ENCODE assay signal across 17 cellular contexts in the genomic region with DNA sequence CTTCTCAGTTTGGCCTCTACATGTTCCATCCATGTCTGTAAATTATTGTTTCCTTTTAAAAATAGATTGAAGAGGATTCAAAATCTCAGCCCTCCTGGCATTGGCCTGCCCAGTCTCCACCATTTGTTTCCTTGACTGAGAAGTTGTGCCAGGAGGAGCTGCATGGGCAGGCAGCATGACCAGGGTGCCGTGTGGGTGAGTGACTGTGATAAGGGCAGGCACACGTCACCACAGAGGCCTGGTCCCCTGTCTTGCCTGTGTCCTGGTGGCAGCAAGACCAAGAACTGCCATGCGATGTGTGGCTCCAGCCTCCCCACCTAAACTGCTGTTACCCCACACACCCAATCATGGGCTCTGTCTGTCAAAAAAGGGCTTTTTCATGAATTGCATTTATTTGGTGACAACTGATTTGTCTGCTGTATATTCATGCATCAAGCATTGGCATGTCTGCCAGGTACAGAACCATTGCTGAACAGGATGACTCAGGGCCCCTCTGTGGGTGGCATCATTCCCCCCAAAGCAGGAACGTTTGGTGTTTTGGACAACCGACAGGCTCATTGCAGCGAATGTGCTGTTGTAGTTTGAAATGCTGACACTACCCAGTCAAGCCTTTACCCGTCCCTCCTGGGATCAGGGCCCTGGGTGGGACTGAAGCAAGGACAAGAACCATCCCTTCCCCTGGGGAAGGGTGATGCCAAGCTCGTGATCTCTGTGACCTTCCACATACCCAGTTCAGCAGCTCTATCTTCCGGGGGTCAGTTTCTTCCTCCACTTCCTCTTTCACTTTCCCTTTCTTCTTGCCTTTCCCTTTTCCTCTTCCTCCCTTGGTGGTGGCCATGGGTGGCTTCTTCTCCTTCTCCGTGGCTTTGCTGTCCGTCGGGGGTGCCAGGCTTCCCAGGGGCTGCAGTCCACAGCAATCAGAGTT. TPM values are rescaled to one million over a fixed set of nuclear protein-coding genes. Genes with fewer than 3 reads are reported as not detected.
A peak's percentile ranks its signal among the peaks of the same experiment; 100 is the strongest.
DNase-seq lines count a peak whose midpoint lies in the region; ATAC-seq and TF ChIP-seq lines count a peak whose summit lies in the region.
"Had no signal": no experiment of that assay in that cellular context is flagged by ENCODE, and none has a peak within 500 bp of the region (broad histone marks: within the 10 kb centered on the region; RNA-seq: fewer than 3 reads in every experiment).

No MANE protein-coding gene starts in this region.

- no peaks in the 10 kb centered on the region for H3K79me2 ChIP-seq in hepatocyte

- DNase-seq in Right ventricle myocardium superior (no peak), left ventricle myocardium inferior (no peak), SJSA1 (ENCODE audit: low read depth in 1 of 2, low spot score in 2 of 2) (peak; percentile 47 to 57), kidney tubule cell (ENCODE audit: low spot score) (peak; percentile 9), upper lobe of right lung (no peak), DMS53 treated with DMSO at 0.1 percent for 48 hours (lab: John Stamatoyannopoulos, UW; ENCODE audit: unreplicated experiment) (no peak), hepatocyte (ENCODE audit: low spot score) (no peak), NCI-H2196 treated with DMSO at 0.1 percent for 48 hours (lab: John Stamatoyannopoulos, UW; ENCODE audit: unreplicated experiment) (no peak)
- DNase-seq: ACHN; activated T-cell treated with anti-CD3 and anti-CD28 coated beads, Interleukin-2, amount 50 U/mL, for 4 hours; amniotic stem cell; cortex of kidney; NCI-H187 treated with DMSO at 0.1 percent for 48 hours; NCI-H748 treated with DMSO at 0.1 percent for 48 hours; stimulated activated CD4-positive, alpha-beta T cell treated with anti-CD3 and anti-CD28 coated beads, Interleukin-15, amount 100 ng/mL, for 24 hours; SW 1271; trophoblast cell had no signal

- H3K4me1 ChIP-seq in left ventricle myocardium inferior: no peaks in the 10 kb centered on the region
- peaks cover 10% of the 10 kb centered on the region for H3K4me1 ChIP-seq in SJSA1 (replicated peaks)
- no peaks in the 10 kb centered on the region for H3K4me1 ChIP-seq in upper lobe of right lung
- H3K4me1 ChIP-seq in hepatocyte (ENCODE audit: insufficient read depth): no peaks in the 10 kb centered on the region

- H3K27ac ChIP-seq in left ventricle myocardium inferior (replicated peaks): no peak overlapping the region
- H3K27ac ChIP-seq in SJSA1: peak overlapping the region; percentile 66
- H3K27ac ChIP-seq in upper lobe of right lung: no peak overlapping the region
- no peak overlapping the region for H3K27ac ChIP-seq in hepatocyte

- 83% methylated on average over 12 of the region's 12 CpGs for WGBS in hepatocyte (ENCODE audit: low lambda C conversion rate, missing lambda C conversion rate)

- H3K27me3 ChIP-seq in left ventricle myocardium inferior (ENCODE audit: low read depth) (no peaks in the 10 kb centered on the region), SJSA1 (replicated peaks) (no peaks in the 10 kb centered on the region), upper lobe of right lung (no peaks in the 10 kb centered on the region), hepatocyte (no peaks in the 10 kb centered on the region)

- intact Hi-C loops in Right ventricle myocardium superior (cut with DNase I) (no loop called here), left ventricle myocardium inferior (cut with micrococcal nuclease) (no loop called here), upper lobe of right lung (cut with DNase I) (no loop called here)

- H4K20me1 ChIP-seq in hepatocyte (ENCODE audit: insufficient read depth, poor library complexity, severe bottlenecking): no peaks in the 10 kb centered on the region

- ATAC-seq in Right ventricle myocardium superior (ENCODE audit: poor library complexity) (peak; percentile 43), upper lobe of right lung (peak; percentile 80)
- ATAC-seq: activated T-cell treated with anti-CD3 and anti-CD28 coated beads, Interleukin-2, amount 50 U/mL, for 4 hours had no signal

- H3K9me2 ChIP-seq in hepatocyte (replicated peaks; ENCODE audit: insufficient read depth): no peaks in the 10 kb centered on the region

- H3K4me2 ChIP-seq in hepatocyte: no peak overlapping the region

- H3K36me3 ChIP-seq in left ventricle myocardium inferior (no peaks in the 10 kb centered on the region), SJSA1 (no peaks in the 10 kb centered on the region), upper lobe of right lung (no peaks in the 10 kb centered on the region), hepatocyte (replicated peaks; ENCODE audit: insufficient read depth, low read depth) (no peaks in the 10 kb centered on the region)

- H3K9me3 ChIP-seq in left ventricle myocardium inferior (replicated peaks) (no peaks in the 10 kb centered on the region), SJSA1 (replicated peaks) (no peaks in the 10 kb centered on the region), upper lobe of right lung (no peaks in the 10 kb centered on the region), hepatocyte (ENCODE audit: low read depth) (no peaks in the 10 kb centered on the region)

- H2AFZ ChIP-seq in hepatocyte: no peak overlapping the region

- H3K4me3 ChIP-seq in left ventricle myocardium inferior (no peak overlapping the region), SJSA1 (0 out of 2 replicates have a peak overlapping the region, but pooled peaks have one; percentile 6), upper lobe of right lung (no peak overlapping the region), hepatocyte (no peak overlapping the region)

- TF ChIP-seq CTCF in left ventricle myocardium inferior (IDR thresholded peaks at IDR 0.05; ENCODE audit: borderline replicate concordance): no peak
- no peak for TF ChIP-seq CTCF in upper lobe of right lung (IDR thresholded peaks at IDR 0.05)
- TF ChIP-seq CTCF in hepatocyte (IDR thresholded peaks at IDR 0.05; ENCODE audit: poor library complexity): no peak

RNA-seq across cellular contexts. Expression of a gene that starts 51.6 kb away (rescaled TPM):
- total RNA-seq in Right ventricle myocardium superior (not detected), left ventricle myocardium inferior (not detected), upper lobe of right lung (not detected), hepatocyte (not detected in 2 replicates)
- total RNA-seq in SJSA1 (2014; rRNA removed; shearing (Covaris generic)): 0.08 TPM in 1 of 2 replicates, not detected in the other
- not detected in 2 replicates for polyA plus RNA-seq in hepatocyte
- total RNA-seq: activated T-cell treated with anti-CD3 and anti-CD28 coated beads, Interleukin-2, amount 50 U/mL, for 4 hours had no signal

RNA-seq across cellular contexts. Expression of a gene that starts 58.5 kb away (rescaled TPM):
- 30.0 TPM for total RNA-seq in Right ventricle myocardium superior
- total RNA-seq in left ventricle myocardium inferior: 28.8 TPM
- 20.2 and 22.4 TPM in 2 replicates for total RNA-seq in SJSA1 (2014; rRNA removed; shearing (Covaris generic))
- 36.2 TPM for total RNA-seq in upper lobe of right lung
- 15.3 and 19.6 TPM in 2 replicates for total RNA-seq in hepatocyte
- 7.9 and 10.3 TPM in 2 replicates for polyA plus RNA-seq in hepatocyte

Comparison
In these comparisons a context has a peak if more than half of its experiments do, and no peak if none do; other contexts are left out.
1. DNase-seq: peak in SJSA1 (2 of 2) and kidney tubule cell (single experiment); none in Right ventricle myocardium superior (single experiment), left ventricle myocardium inferior (single experiment), upper lobe of right lung (single experiment), DMS53 treated with DMSO at 0.1 percent for 48 hours (single experiment), hepatocyte (single experiment) and NCI-H2196 treated with DMSO at 0.1 percent for 48 hours (single experiment).